ENCODE assay signal across 1 cellular context in the genomic region with DNA sequence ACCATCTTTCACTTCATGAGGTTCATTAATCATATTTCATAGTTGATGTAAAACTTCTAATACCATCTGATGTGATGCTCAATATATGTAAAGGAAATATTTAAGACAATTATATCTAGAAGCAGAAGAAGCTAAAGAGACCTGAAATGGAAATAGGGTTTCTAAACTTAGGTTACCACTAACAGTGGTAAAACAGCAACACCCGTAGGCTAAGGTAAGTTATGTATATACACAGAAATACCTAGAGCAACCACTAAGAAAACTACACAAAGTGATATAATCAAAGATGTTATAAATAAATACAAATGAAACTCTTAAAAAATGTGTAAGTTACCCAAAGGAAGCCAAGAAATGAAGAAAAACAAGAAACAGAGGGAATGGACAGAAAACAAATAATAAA.
TF ChIP-seq lines count a peak whose summit lies in the region.

No MANE protein-coding gene starts in this region.

TF ChIP-seq in IMR-90, 13 proteins besides CTCF, POLR2A, EP300 and RAD21:
- TF ChIP-seq CHD1 (IDR thresholded peaks at IDR 0.05; ENCODE audit: low read depth, low read length) = no peak
- TF ChIP-seq CEBPB (IDR thresholded peaks at IDR 0.05; ENCODE audit: low read depth, low read length) = no peak
- no peak for TF ChIP-seq ELK1 (IDR thresholded peaks at IDR 0.05; ENCODE audit: borderline replicate concordance, low read depth, low read length)
- no peak for TF ChIP-seq RFX5 (IDR thresholded peaks at IDR 0.05; ENCODE audit: low read depth, low read length)
